Comparison of ENCODE assay signal across 1 cellular context in the genomic region with DNA sequence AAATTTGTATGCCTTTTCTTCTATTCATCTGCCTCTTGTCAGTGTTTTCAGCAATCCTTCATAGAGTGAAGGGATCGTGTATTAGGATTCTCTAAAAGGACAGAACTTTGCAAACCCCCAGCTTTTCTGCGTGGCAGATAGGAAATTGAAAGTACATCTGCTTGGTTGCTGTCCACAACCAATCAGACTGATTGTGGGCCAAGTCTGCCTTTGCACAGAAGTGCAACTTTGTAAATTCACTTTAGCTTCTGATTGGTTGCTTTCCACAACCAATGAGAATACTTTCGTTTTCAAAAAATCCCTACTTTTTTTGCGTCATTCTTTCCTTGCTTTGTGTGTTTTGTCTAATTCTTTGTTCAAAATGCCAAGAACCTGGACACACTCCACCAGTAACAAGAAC.
TF ChIP-seq lines count a peak whose summit lies in the region.

No MANE protein-coding gene starts in this region.

TF ChIP-seq in GM12878, 131 proteins besides CTCF, POLR2A, EP300 and RAD21 (continued from another document):
- TF ChIP-seq RELB (IDR thresholded peaks at IDR 0.05; ENCODE audit: low read depth): no peak
- no peak for TF ChIP-seq MTA3 (IDR thresholded peaks at IDR 0.05; ENCODE audit: borderline replicate concordance, low read length)
- no peak for TF ChIP-seq NRF1 (conservative IDR thresholded peaks at IDR 0.05; ENCODE audit: low read depth, low read length)
- TF ChIP-seq IKZF2 (IDR thresholded peaks at IDR 0.05): no peak
- no peak for TF ChIP-seq CHD1 (IDR thresholded peaks at IDR 0.05; ENCODE audit: low read depth, low read length)
- no peak for TF ChIP-seq ASH2L (IDR thresholded peaks at IDR 0.05; ENCODE audit: borderline replicate concordance, low read depth)
- TF ChIP-seq POU2F2 (IDR thresholded peaks at IDR 0.05; ENCODE audit: borderline replicate concordance, low read depth, low read length): no peak
- TF ChIP-seq MTA2 (IDR thresholded peaks at IDR 0.05; ENCODE audit: low read depth): no peak
- TF ChIP-seq EGR1 (IDR thresholded peaks at IDR 0.05; ENCODE audit: borderline replicate concordance in 1 of 2, low read depth in 2 of 2, low read length in 2 of 2): no peak
- no peak for TF ChIP-seq TCF3 (IDR thresholded peaks at IDR 0.05; ENCODE audit: borderline replicate concordance, insufficient read depth, low read depth, low read length)
- no peak for TF ChIP-seq KLF5 (IDR thresholded peaks at IDR 0.05; ENCODE audit: partially characterized antibody)
- TF ChIP-seq, protein P1, sequence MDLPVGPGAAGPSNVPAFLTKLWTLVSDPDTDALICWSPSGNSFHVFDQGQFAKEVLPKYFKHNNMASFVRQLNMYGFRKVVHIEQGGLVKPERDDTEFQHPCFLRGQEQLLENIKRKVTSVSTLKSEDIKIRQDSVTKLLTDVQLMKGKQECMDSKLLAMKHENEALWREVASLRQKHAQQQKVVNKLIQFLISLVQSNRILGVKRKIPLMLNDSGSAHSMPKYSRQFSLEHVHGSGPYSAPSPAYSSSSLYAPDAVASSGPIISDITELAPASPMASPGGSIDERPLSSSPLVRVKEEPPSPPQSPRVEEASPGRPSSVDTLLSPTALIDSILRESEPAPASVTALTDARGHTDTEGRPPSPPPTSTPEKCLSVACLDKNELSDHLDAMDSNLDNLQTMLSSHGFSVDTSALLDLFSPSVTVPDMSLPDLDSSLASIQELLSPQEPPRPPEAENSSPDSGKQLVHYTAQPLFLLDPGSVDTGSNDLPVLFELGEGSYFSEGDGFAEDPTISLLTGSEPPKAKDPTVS (IDR thresholded peaks at IDR 0.05; ENCODE audit: low read depth, low read length): no peak
